In the genomic region with DNA sequence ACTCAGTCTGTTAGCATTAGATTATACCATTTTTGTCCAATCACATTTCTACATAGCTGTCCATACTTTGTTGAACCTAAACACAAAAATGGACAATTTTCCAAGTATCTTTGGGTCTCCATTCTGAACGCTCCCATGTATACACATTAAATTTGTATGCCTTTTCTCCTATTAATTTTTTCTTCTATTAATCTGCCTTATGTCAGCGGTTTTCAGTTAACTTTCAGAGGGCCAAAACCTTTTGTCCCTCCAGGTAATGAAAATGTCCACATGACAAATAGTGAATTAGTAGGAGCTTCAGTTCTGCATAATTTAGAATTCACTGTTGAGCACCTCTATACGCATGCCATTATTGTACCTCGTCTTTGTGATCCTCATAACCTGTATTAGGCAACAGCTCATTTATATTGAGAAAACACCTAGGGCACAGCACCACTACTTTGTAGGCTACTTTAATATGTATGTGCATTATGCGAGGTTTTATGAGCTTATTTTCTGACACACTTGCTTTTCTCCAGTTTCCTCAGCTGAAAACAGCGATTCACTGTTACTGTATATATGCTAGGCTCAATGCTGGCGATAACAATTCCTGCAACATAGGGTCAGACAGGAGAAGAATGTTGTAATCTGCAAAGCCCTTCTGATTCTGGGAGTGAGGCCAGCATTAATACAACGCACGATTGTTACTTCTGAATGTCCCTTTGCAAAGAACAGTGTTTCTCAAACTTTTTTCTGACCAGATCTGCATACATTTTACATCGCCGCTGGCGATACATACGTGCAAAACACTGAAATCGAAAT, we compare ENCODE assay signal across 1 cellular context.
TF ChIP-seq lines count a peak whose summit lies in the region.

No MANE protein-coding gene starts in this region.

TF ChIP-seq in GM12878, 131 proteins besides CTCF, POLR2A, EP300 and RAD21 (continued from another document):
- no peak for TF ChIP-seq BCL11A (IDR thresholded peaks at IDR 0.05; ENCODE audit: low read depth, low read length)
- TF ChIP-seq, protein P1, sequence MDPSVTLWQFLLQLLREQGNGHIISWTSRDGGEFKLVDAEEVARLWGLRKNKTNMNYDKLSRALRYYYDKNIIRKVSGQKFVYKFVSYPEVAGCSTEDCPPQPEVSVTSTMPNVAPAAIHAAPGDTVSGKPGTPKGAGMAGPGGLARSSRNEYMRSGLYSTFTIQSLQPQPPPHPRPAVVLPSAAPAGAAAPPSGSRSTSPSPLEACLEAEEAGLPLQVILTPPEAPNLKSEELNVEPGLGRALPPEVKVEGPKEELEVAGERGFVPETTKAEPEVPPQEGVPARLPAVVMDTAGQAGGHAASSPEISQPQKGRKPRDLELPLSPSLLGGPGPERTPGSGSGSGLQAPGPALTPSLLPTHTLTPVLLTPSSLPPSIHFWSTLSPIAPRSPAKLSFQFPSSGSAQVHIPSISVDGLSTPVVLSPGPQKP (IDR thresholded peaks at IDR 0.05; ENCODE audit: low read depth, low read length): no peak
- TF ChIP-seq, protein P2, sequence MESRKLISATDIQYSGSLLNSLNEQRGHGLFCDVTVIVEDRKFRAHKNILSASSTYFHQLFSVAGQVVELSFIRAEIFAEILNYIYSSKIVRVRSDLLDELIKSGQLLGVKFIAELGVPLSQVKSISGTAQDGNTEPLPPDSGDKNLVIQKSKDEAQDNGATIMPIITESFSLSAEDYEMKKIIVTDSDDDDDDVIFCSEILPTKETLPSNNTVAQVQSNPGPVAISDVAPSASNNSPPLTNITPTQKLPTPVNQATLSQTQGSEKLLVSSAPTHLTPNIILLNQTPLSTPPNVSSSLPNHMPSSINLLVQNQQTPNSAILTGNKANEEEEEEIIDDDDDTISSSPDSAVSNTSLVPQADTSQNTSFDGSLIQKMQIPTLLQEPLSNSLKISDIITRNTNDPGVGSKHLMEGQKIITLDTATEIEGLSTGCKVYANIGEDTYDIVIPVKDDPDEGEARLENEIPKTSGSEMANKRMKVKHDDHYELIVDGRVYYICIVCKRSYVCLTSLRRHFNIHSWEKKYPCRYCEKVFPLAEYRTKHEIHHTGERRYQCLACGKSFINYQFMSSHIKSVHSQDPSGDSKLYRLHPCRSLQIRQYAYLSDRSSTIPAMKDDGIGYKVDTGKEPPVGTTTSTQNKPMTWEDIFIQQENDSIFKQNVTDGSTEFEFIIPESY (IDR thresholded peaks at IDR 0.05): no peak
- no peak for TF ChIP-seq SP1 (IDR thresholded peaks at IDR 0.05; ENCODE audit: low read depth, low read length)
- TF ChIP-seq CBX3 (IDR thresholded peaks at IDR 0.05; ENCODE audit: borderline replicate concordance, low read depth): no peak
- no peak for TF ChIP-seq CBX5 (IDR thresholded peaks at IDR 0.05; ENCODE audit: low read depth)
- no peak for TF ChIP-seq ZBED1 (IDR thresholded peaks at IDR 0.05; ENCODE audit: borderline replicate concordance)
- no peak for TF ChIP-seq POLR2AphosphoS5 (IDR thresholded peaks at IDR 0.05; ENCODE audit: low read length)
- no peak for TF ChIP-seq SIX5 (IDR thresholded peaks at IDR 0.05; ENCODE audit: low read depth, low read length, severe bottlenecking)
- TF ChIP-seq SPI1 (IDR thresholded peaks at IDR 0.05; ENCODE audit: borderline replicate concordance, insufficient read depth, low read depth, low read length): no peak
- TF ChIP-seq NR2C1 (IDR thresholded peaks at IDR 0.05): no peak
- TF ChIP-seq FOXM1 (IDR thresholded peaks at IDR 0.05; ENCODE audit: low read depth, low read length): no peak
TF ChIP-seq in GM12878: peak in this region for 0.
